In the genomic region with DNA sequence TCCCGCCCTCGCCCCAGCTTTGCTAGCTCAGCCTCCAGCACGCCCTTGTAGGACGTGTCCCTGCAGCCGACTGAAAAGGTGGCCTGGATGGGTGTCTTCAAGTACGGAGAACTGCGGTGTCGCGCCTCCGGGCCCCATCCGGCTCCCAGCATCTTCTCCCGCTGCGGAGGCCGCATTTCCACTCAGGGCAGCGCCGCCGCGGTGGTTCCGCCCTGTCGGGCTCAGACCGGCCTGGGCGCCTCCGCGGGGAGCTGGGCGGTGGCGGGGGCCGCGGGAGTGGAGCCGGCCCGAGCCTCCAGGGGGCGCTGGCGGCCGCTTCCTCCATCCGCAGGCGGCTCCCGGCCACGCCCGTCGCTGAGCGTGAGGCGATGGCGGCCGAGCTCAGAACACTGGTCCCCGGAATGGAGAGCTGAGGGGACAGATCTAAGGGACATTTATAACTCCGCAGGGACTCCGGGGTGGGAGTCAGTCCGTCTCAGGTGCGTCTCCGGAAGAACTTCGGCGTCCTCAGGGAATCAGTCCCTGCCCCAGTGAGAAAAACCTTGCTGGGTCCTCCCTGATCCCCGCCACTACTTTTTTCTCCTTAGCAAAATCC, we compare ENCODE assay signal across 7 cellular contexts. TPM values are rescaled to one million over a fixed set of nuclear protein-coding genes. Genes with fewer than 3 reads are reported as not detected.
DNase-seq lines count a peak whose midpoint lies in the region; ATAC-seq, FAIRE-seq and TF ChIP-seq lines count a peak whose summit lies in the region.

No MANE protein-coding gene starts in this region.

- H3K36me3 ChIP-seq in liver (ENCODE audit: control insufficient read depth in 4 of 4, insufficient read depth in 3 of 4, low read depth in 1 of 4, low read length in 3 of 4), result no peaks in the 10 kb centered on the region

- WGBS in liver, result 6% methylated on average over 52 of the region's 52 CpGs

- DNase-seq in GM12891 (ENCODE audit: insufficient read length, low spot score) (peak; percentile 86), NCI-H1694 (lab: John Stamatoyannopoulos, UW) (peak; percentile 28), coronary artery (ENCODE audit: low spot score) (peak; percentile 72)
- DNase-seq in activated CD4-positive, alpha-beta T cell treated with anti-CD3 and anti-CD28 coated beads for 24 hours (ENCODE audit: low read depth in 2 of 2), result peak; percentile 79 to 87
- DNase-seq in stimulated activated CD4-positive, alpha-beta T cell treated with anti-CD3 and anti-CD28 coated beads, TNF-alpha, amount 100 ng/mL, for 1 hour (ENCODE audit: low read depth in 3 of 3, low spot score in 1 of 3), result peak; percentile 31 to 89 (median 46)

- H3K4me1 ChIP-seq in liver (ENCODE audit: control insufficient read depth in 4 of 4, insufficient read depth in 4 of 4, low read length in 3 of 4), result peaks cover 0 to 5% (median under 1%) of the 10 kb centered on the region in 4 donors

- peak; percentile 80 for TF ChIP-seq CTCF in coronary artery (IDR thresholded peaks at IDR 0.05)
- peak; percentile 49 for TF ChIP-seq CTCF in liver (IDR thresholded peaks at IDR 0.05; ENCODE audit: low read depth, low read length, missing input control)

- H3K27ac ChIP-seq in coronary artery, result no peak overlapping the region
- no peak overlapping the region for H3K27ac ChIP-seq in liver (ENCODE audit: low read depth in 1 of 2, low read length in 2 of 2)

- peak; percentile 84 for FAIRE-seq in GM12891 (lab: Jason Lieb, UNC)

- TF ChIP-seq RAD21 in liver (IDR thresholded peaks at IDR 0.05), result peak in 1 of 2 donors; percentile 53

- no peak overlapping the region for H3K9ac ChIP-seq in liver (ENCODE audit: low read depth in 1 of 2, low read length in 2 of 2)

- peak; percentile 69; the same call in 1 of the 2 replicates for TF ChIP-seq POLR2A in GM12891 (IDR thresholded peaks at IDR 0.05; ENCODE audit: low read depth, low read length)

- H3K27me3 ChIP-seq in liver (ENCODE audit: control insufficient read depth in 4 of 4, insufficient read depth in 4 of 4, low read length in 3 of 4), result no peaks in the 10 kb centered on the region

- peaks cover 0 to 3% (median under 1%) of the 10 kb centered on the region in 4 donors for H3K9me3 ChIP-seq in liver (ENCODE audit: control insufficient read depth in 4 of 4, low read length in 3 of 4)

- H3K4me3 ChIP-seq in coronary artery, result peak overlapping the region; percentile 63
- H3K4me3 ChIP-seq in liver (ENCODE audit: low read depth in 1 of 3, low read length in 3 of 3), result peak overlapping the region in 1 of 3 donors; percentile 46

- peak; percentile 63 for ATAC-seq in HG02623 (IDR thresholded peaks at IDR 0.05; ENCODE audit: unreplicated experiment)

TF ChIP-seq in GM12891, 5 proteins besides CTCF, POLR2A, EP300 and RAD21:
- TF ChIP-seq POU2F2 (IDR thresholded peaks at IDR 0.05; ENCODE audit: low read depth, low read length), result no peak
- no peak for TF ChIP-seq SPI1 (IDR thresholded peaks at IDR 0.05; ENCODE audit: low read depth, low read length)
- TF ChIP-seq PAX5 (IDR thresholded peaks at IDR 0.05; ENCODE audit: insufficient read depth, low read length, severe bottlenecking), result peak; percentile 64
- peak; percentile 78 for TF ChIP-seq TAF1 (IDR thresholded peaks at IDR 0.05; ENCODE audit: low read depth, low read length)
- peak; percentile 74 for TF ChIP-seq POLR2AphosphoS5 (IDR thresholded peaks at IDR 0.05; ENCODE audit: low read depth, low read length)
TF ChIP-seq in GM12891: peak in this region for 3.

TF ChIP-seq in liver, 16 proteins besides CTCF, POLR2A, EP300 and RAD21:
- no peak for TF ChIP-seq HNF4A (conservative IDR thresholded peaks at IDR 0.05)
- TF ChIP-seq, protein P1, sequence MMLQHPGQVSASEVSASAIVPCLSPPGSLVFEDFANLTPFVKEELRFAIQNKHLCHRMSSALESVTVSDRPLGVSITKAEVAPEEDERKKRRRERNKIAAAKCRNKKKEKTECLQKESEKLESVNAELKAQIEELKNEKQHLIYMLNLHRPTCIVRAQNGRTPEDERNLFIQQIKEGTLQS (IDR thresholded peaks at IDR 0.05), result no peak
- TF ChIP-seq GABPA (IDR thresholded peaks at IDR 0.05 in 1 of 2, conservative IDR thresholded peaks at IDR 0.05 in 1 of 2), result no peak
- no peak for TF ChIP-seq ZBTB33 (IDR thresholded peaks at IDR 0.05)
- TF ChIP-seq YY1 (IDR thresholded peaks at IDR 0.05), result peak; percentile 40

RNA-seq across cellular contexts. Expression of gene SMCO1, which starts 13.6 kb away (rescaled TPM):
- 0.05 TPM for polyA plus RNA-seq in GM12891 (2012; ENCODE audit: low read depth, missing spikeins)
- total RNA-seq in liver, result under 1 TPM in 1 of 2 donors, not detected in 1; 0.05 TPM
- not detected for polyA plus RNA-seq in liver

RNA-seq across cellular contexts. Expression of gene RNF168, which starts 25.2 kb away (rescaled TPM):
- polyA plus RNA-seq in GM12891 (2012; ENCODE audit: low read depth, missing spikeins), result 18.2 TPM
- total RNA-seq in liver, result 10 to 100 TPM in 1 of 2 donors, 1 to 10 TPM in 1; 9.2 to 10.0 TPM
- polyA plus RNA-seq in liver, result 1 to 10 TPM; 3.4 to 5.5 TPM

RNA-seq across cellular contexts. Expression of gene WDR53, which starts 39.6 kb away (rescaled TPM):
- polyA plus RNA-seq in GM12891 (2012; ENCODE audit: low read depth, missing spikeins), result 11.6 TPM
- 1 to 10 TPM; 2.7 to 3.6 TPM for total RNA-seq in liver
- 1 to 10 TPM; 3.4 to 4.5 TPM for polyA plus RNA-seq in liver

RNA-seq across cellular contexts. Expression of gene FBXO45, which starts 39.7 kb away (rescaled TPM):
- 9.3 TPM for polyA plus RNA-seq in GM12891 (2012; ENCODE audit: low read depth, missing spikeins)
- total RNA-seq in liver, result 1 to 10 TPM; 4.8 to 7.7 TPM
- polyA plus RNA-seq in liver, result 1 to 10 TPM; 1.6 to 2.4 TPM

Comparison
In these comparisons a context has a peak if more than half of its experiments do, and no peak if none do; other contexts are left out.
1. DNase-seq: peak in every context shown above with its lines; median percentile 86 in GM12891; 83 in activated CD4-positive, alpha-beta T cell treated with anti-CD3 and anti-CD28 coated beads for 24 hours; 72 in coronary artery; 46 in stimulated activated CD4-positive, alpha-beta T cell treated with anti-CD3 and anti-CD28 coated beads, TNF-alpha, amount 100 ng/mL, for 1 hour; 28 in NCI-H1694.